9 cellular contexts compared by ENCODE assay signal in genomic region chr12:54017845-54018607, GRCh38. TPM values are rescaled to one million over a fixed set of nuclear protein-coding genes. Genes with fewer than 3 reads are reported as not detected.
A peak's percentile ranks its signal among the peaks of the same experiment; 100 is the strongest.
DNase-seq lines count a peak whose midpoint lies in the region; ATAC-seq and TF ChIP-seq lines count a peak whose summit lies in the region.
"Had no signal": no experiment of that assay in that cellular context is flagged by ENCODE, and none has a peak within 500 bp of the region (broad histone marks: within the 10 kb centered on the region; RNA-seq: fewer than 3 reads in every experiment).

No MANE protein-coding gene starts in this region.

- TF ChIP-seq CTCF in BJ (IDR thresholded peaks at IDR 0.05; ENCODE audit: insufficient read depth, low read depth, low read length) (no peak), endodermal cell (conservative IDR thresholded peaks at IDR 0.05) (no peak), mucosa of descending colon (IDR thresholded peaks at IDR 0.05) (no peak)

- peaks cover 13% of the 10 kb centered on the region for H3K27me3 ChIP-seq in BJ (ENCODE audit: control insufficient read depth, insufficient read depth, low read length)
- peaks cover 100% of the 10 kb centered on the region for H3K27me3 ChIP-seq in endodermal cell (ENCODE audit: control insufficient read depth, insufficient read depth, low read length, poor library complexity, severe bottlenecking)

- H3K4me1 Mint-ChIP-seq in activated CD8-positive, alpha-beta T cell treated with anti-CD3 and anti-CD28 coated beads, Interleukin-2, amount 10 ng/mL, durations not matched to agents 7 days and 5 days (ENCODE audit: low read depth): peaks cover 27% of the 10 kb centered on the region
- peaks cover 13% of the 10 kb centered on the region for H3K4me1 Mint-ChIP-seq in endodermal cell

- H3K4me3 ChIP-seq in BJ (ENCODE audit: low read depth, low read length) (peak overlapping the region; percentile 72), endodermal cell (ENCODE audit: low read length) (peak overlapping the region; percentile 56), mucosa of descending colon (no peak overlapping the region)

- CTCF ChIA-PET in BJ (lab: Yijun Ruan, JAX): interaction anchor here (1.0 to 2.9 kb wide), 8 partner anchors 12 to 189 kb away, joined by 3 to 22 read pairs (median 9); partner anchors contain the start of genes HOXC11, HOXC8 and HOXC9
- CTCF ChIA-PET in activated CD8-positive, alpha-beta T cell treated with anti-CD3 and anti-CD28 coated beads, Interleukin-2, amount 10 ng/mL, durations not matched to agents 7 days and 5 days (lab: Charles Lee): interaction anchor here (0.5 to 3.1 kb wide), 14 partner anchors 9 to 225 kb away, joined by 3 to 16 read pairs (median 4); partner anchors contain the start of genes HOXC5, HOXC8 and HOXC9

- H3K4me1 ChIP-seq in endodermal cell (ENCODE audit: control insufficient read depth, insufficient read depth, low read length) (no peaks in the 10 kb centered on the region), mucosa of descending colon (ENCODE audit: low read depth) (peaks cover 6% of the 10 kb centered on the region)

- WGBS in endodermal cell (ENCODE audit: insufficient coverage in 1 of 2, insufficient read length in 1 of 2), 2 experiments: 7 to 13% methylated on average over 16 to 41 of the region's 41 CpGs

- DNase-seq in BJ (ENCODE audit: low read depth) (no peak), NCI-H69 (lab: John Stamatoyannopoulos, UW) (peak; percentile 99), endodermal cell (peak; percentile 96), mucosa of descending colon (peak; percentile 53 to 79 (median 71))
- DNase-seq in activated CD8-positive, alpha-beta T cell treated with anti-CD3 and anti-CD28 coated beads, Interleukin-2, amount 10 ng/mL, durations not matched to agents 7 days and 5 days: peak; percentile 83
- peak; percentile 40 to 59 for DNase-seq in stimulated activated CD8-positive, alpha-beta memory T cell treated with anti-CD3 and anti-CD28 coated beads, Interleukin-4, amount 100 ng/mL, for 4 hours (ENCODE audit: low read depth in 2 of 2, low spot score in 1 of 2)

- ATAC-seq in HG03354 (IDR thresholded peaks at IDR 0.05; ENCODE audit: poor library complexity, severe bottlenecking, unreplicated experiment) (peak; percentile 82), mucosa of descending colon (peak; percentile 76)
- ATAC-seq in activated CD8-positive, alpha-beta T cell treated with anti-CD3 and anti-CD28 coated beads, Interleukin-2, amount 10 ng/mL, durations not matched to agents 7 days and 5 days: peak; percentile 91

- POLR2A ChIA-PET in BJ (lab: Charles Lee): interaction anchor here (0.6 kb wide), 2 partner anchors 9 to 15 kb away, joined by 3 to 9 read pairs; partner anchors contain the start of genes HOXC5 and HOXC8
- POLR2A ChIA-PET in activated CD8-positive, alpha-beta T cell treated with anti-CD3 and anti-CD28 coated beads, Interleukin-2, amount 10 ng/mL, durations not matched to agents 7 days and 5 days (lab: Charles Lee): interaction anchor here (1.1 kb wide), 1 partner anchor 9 kb away, joined by 6 read pairs; no protein-coding TSS in a partner anchor

- intact Hi-C loops in mucosa of descending colon (cut with DNase I, micrococcal nuclease): no loop called here

- H3K9ac ChIP-seq in endodermal cell (ENCODE audit: extremely low read depth, low read length, poor library complexity, severe bottlenecking): no peak overlapping the region

- H3K9me3 Mint-ChIP-seq in activated CD8-positive, alpha-beta T cell treated with anti-CD3 and anti-CD28 coated beads, Interleukin-2, amount 10 ng/mL, durations not matched to agents 7 days and 5 days (ENCODE audit: insufficient read depth): no peaks in the 10 kb centered on the region
- peaks cover 3% of the 10 kb centered on the region for H3K9me3 Mint-ChIP-seq in endodermal cell

- H3K36me3 ChIP-seq in BJ (ENCODE audit: control insufficient read depth, insufficient read depth, low read length) (no peaks in the 10 kb centered on the region), endodermal cell (ENCODE audit: control insufficient read depth, insufficient read depth, low read length) (no peaks in the 10 kb centered on the region), mucosa of descending colon (ENCODE audit: low read depth) (no peaks in the 10 kb centered on the region)

- TF ChIP-seq POLR2A in GM19099 (IDR thresholded peaks at IDR 0.05; ENCODE audit: extremely low read depth, insufficient read length, low read depth): peak; percentile 68

- H3K36me3 Mint-ChIP-seq in activated CD8-positive, alpha-beta T cell treated with anti-CD3 and anti-CD28 coated beads, Interleukin-2, amount 10 ng/mL, durations not matched to agents 7 days and 5 days (ENCODE audit: low read depth): no peaks in the 10 kb centered on the region
- H3K36me3 Mint-ChIP-seq in endodermal cell (ENCODE audit: low read depth): no peaks in the 10 kb centered on the region

- H3K27me3 Mint-ChIP-seq in activated CD8-positive, alpha-beta T cell treated with anti-CD3 and anti-CD28 coated beads, Interleukin-2, amount 10 ng/mL, durations not matched to agents 7 days and 5 days (ENCODE audit: low read depth): peaks cover 80% of the 10 kb centered on the region
- peaks cover 99% of the 10 kb centered on the region for H3K27me3 Mint-ChIP-seq in endodermal cell (ENCODE audit: insufficient read depth)

- peak overlapping the region; percentile 80 for H3K4me3 Mint-ChIP-seq in activated CD8-positive, alpha-beta T cell treated with anti-CD3 and anti-CD28 coated beads, Interleukin-2, amount 10 ng/mL, durations not matched to agents 7 days and 5 days
- H3K4me3 Mint-ChIP-seq in endodermal cell: peak overlapping the region; percentile 47

- H3K9me3 ChIP-seq in endodermal cell (ENCODE audit: control insufficient read depth, low read length) (no peaks in the 10 kb centered on the region), mucosa of descending colon (no peaks in the 10 kb centered on the region)

- peak overlapping the region; percentile 46 for H3K27ac Mint-ChIP-seq in activated CD8-positive, alpha-beta T cell treated with anti-CD3 and anti-CD28 coated beads, Interleukin-2, amount 10 ng/mL, durations not matched to agents 7 days and 5 days
- no peak overlapping the region for H3K27ac Mint-ChIP-seq in endodermal cell

- peak overlapping the region; percentile 16 for H3K27ac ChIP-seq in endodermal cell (ENCODE audit: low read depth, low read length)

RNA-seq across cellular contexts. Expression of gene HOXC8, which starts 9.2 kb away (rescaled TPM):
- polyA plus RNA-seq in BJ (2011; rRNA removed): 1.6 and 1.8 TPM in 2 replicates
- 0.51 and 0.62 TPM in 2 replicates for polyA minus RNA-seq in BJ (2011; rRNA and poly(A)+ RNA removed)
- total RNA-seq in activated CD8-positive, alpha-beta T cell treated with anti-CD3 and anti-CD28 coated beads, Interleukin-2, amount 10 ng/mL, durations not matched to agents 7 days and 5 days: not detected
- total RNA-seq in endodermal cell (not detected), mucosa of descending colon (not detected)
- polyA plus RNA-seq in endodermal cell (2013, experiment 1 of 2): 3.3 TPM
- polyA plus RNA-seq in endodermal cell (2013, experiment 2 of 2): 1.6 TPM
- total RNA-seq: T-helper 2 cell treated with Interferon-gamma antibody and Interleukin-4, amounts not matched to agents 100 ng/mL and 5 ng/mL, for 36 hours had no signal

RNA-seq across cellular contexts. Expression of gene HOXC6, which starts 10.2 kb away (rescaled TPM):
- polyA plus RNA-seq in BJ (2011; rRNA removed): 4.5 and 5.9 TPM in 2 replicates
- polyA minus RNA-seq in BJ (2011; rRNA and poly(A)+ RNA removed): 1.8 and 2.1 TPM in 2 replicates
- not detected for total RNA-seq in activated CD8-positive, alpha-beta T cell treated with anti-CD3 and anti-CD28 coated beads, Interleukin-2, amount 10 ng/mL, durations not matched to agents 7 days and 5 days
- total RNA-seq in endodermal cell: not detected
- polyA plus RNA-seq in endodermal cell (2013, experiment 1 of 2): 16.8 TPM
- polyA plus RNA-seq in endodermal cell (2013, experiment 2 of 2): 10.0 TPM
- total RNA-seq in mucosa of descending colon: under 1 TPM in 2 of 3 donors, not detected in 1; 0.22 to 0.32 TPM
- total RNA-seq: T-helper 2 cell treated with Interferon-gamma antibody and Interleukin-4, amounts not matched to agents 100 ng/mL and 5 ng/mL, for 36 hours had no signal

RNA-seq across cellular contexts. Expression of gene HOXC5, which starts 14.8 kb away (rescaled TPM):
- polyA plus RNA-seq in BJ (2011; rRNA removed): 0.06 TPM in 1 of 2 replicates, not detected in the other
- 0.24 and 0.36 TPM in 2 replicates for polyA minus RNA-seq in BJ (2011; rRNA and poly(A)+ RNA removed)
- total RNA-seq in activated CD8-positive, alpha-beta T cell treated with anti-CD3 and anti-CD28 coated beads, Interleukin-2, amount 10 ng/mL, durations not matched to agents 7 days and 5 days: not detected
- total RNA-seq in endodermal cell (not detected), mucosa of descending colon (not detected)
- 0.82 TPM for polyA plus RNA-seq in endodermal cell (2013, experiment 1 of 2)
- 1.7 TPM for polyA plus RNA-seq in endodermal cell (2013, experiment 2 of 2)
- total RNA-seq: T-helper 2 cell treated with Interferon-gamma antibody and Interleukin-4, amounts not matched to agents 100 ng/mL and 5 ng/mL, for 36 hours had no signal

RNA-seq across cellular contexts. Expression of gene HOXC9, which starts 18.1 kb away (rescaled TPM):
- 1.2 and 1.8 TPM in 2 replicates for polyA plus RNA-seq in BJ (2011; rRNA removed)
- 0.19 and 0.41 TPM in 2 replicates for polyA minus RNA-seq in BJ (2011; rRNA and poly(A)+ RNA removed)
- not detected for total RNA-seq in activated CD8-positive, alpha-beta T cell treated with anti-CD3 and anti-CD28 coated beads, Interleukin-2, amount 10 ng/mL, durations not matched to agents 7 days and 5 days
- total RNA-seq in endodermal cell (not detected), mucosa of descending colon (not detected)
- 5.5 TPM for polyA plus RNA-seq in endodermal cell (2013, experiment 1 of 2)
- 6.4 TPM for polyA plus RNA-seq in endodermal cell (2013, experiment 2 of 2)
- total RNA-seq: T-helper 2 cell treated with Interferon-gamma antibody and Interleukin-4, amounts not matched to agents 100 ng/mL and 5 ng/mL, for 36 hours had no signal

RNA-seq across cellular contexts. Expression of gene HOXC10, which starts 33.1 kb away (rescaled TPM):
- 13.9 and 14.9 TPM in 2 replicates for polyA plus RNA-seq in BJ (2011; rRNA removed)
- 5.2 and 10.6 TPM in 2 replicates for polyA minus RNA-seq in BJ (2011; rRNA and poly(A)+ RNA removed)
- not detected for total RNA-seq in activated CD8-positive, alpha-beta T cell treated with anti-CD3 and anti-CD28 coated beads, Interleukin-2, amount 10 ng/mL, durations not matched to agents 7 days and 5 days
- total RNA-seq in endodermal cell (not detected), mucosa of descending colon (not detected)
- 11.1 TPM for polyA plus RNA-seq in endodermal cell (2013, experiment 1 of 2)
- polyA plus RNA-seq in endodermal cell (2013, experiment 2 of 2): 7.2 TPM
- total RNA-seq: T-helper 2 cell treated with Interferon-gamma antibody and Interleukin-4, amounts not matched to agents 100 ng/mL and 5 ng/mL, for 36 hours had no signal
